ENCODE assay signal across 8 cellular contexts in the genomic region with DNA sequence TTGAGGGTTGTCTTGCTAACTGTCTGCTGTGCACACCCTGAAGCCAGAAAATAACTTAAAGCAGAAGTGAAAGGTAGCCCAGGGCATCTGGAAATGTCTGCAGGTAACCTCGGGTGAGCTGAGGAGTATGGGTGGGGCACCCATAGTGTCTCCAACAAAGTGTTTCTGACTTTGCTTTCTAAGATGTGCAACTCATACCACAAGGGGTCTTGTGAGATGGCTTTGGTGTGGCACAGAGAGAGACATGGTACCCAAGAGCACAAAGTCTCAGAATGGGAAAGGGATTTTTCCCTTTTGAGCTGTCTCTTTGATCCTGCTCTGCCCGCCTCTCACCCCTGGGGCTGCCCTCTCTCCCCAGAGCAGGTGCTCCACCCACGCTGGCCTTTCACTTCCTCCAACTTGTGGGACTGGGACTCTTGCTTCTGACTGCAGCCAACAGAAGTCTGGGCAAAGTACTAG. TPM values are rescaled to one million over a fixed set of nuclear protein-coding genes. Genes with fewer than 3 reads are reported as not detected.
DNase-seq lines count a peak whose midpoint lies in the region; ATAC-seq, FAIRE-seq and TF ChIP-seq lines count a peak whose summit lies in the region.

No MANE protein-coding gene starts in this region.

- DNase-seq in stimulated activated naive CD4-positive, alpha-beta T cell treated with Interleukin-2 at 50 U/mL for 16 hours (lab: John Stamatoyannopoulos, UW): peak; percentile 2
- no peak for DNase-seq in stimulated activated naive CD4-positive, alpha-beta T cell (lab: John Stamatoyannopoulos, UW)
- DNase-seq in SKM-1 treated with dmso at 0.1 percent for 144 hours (lab: John Stamatoyannopoulos, UW; ENCODE audit: unreplicated experiment) (peak; percentile 18), left colon (peak; percentile 80 to 85), frontal cortex (ENCODE audit: low spot score in 2 of 2) (no peak), D721Med (ENCODE audit: insufficient read length, low spot score) (no peak), NCI-H1694 (lab: John Stamatoyannopoulos, UW) (no peak)

- FAIRE-seq in frontal cortex (lab: Jason Lieb, UNC) (no peak), D721Med (lab: Jason Lieb, UNC) (no peak)

- ATAC-seq in HG02970 (IDR thresholded peaks at IDR 0.05; ENCODE audit: low FRiP score, unreplicated experiment) (peak; percentile 81), left colon (peak; percentile 97)

- intact Hi-C loops in left colon (cut with DNase I, micrococcal nuclease): no loop called here

- TF ChIP-seq CTCF in D721Med (IDR thresholded peaks at IDR 0.05; ENCODE audit: insufficient read depth, missing control alignments): no peak

RNA-seq across cellular contexts. Expression of a gene that starts 6.9 kb away (rescaled TPM):
- 10 to 100 TPM; 68.6 to 73.7 TPM for total RNA-seq in left colon
- total RNA-seq in frontal cortex: 167 TPM

RNA-seq across cellular contexts. Expression of a gene that starts 9.0 kb away (rescaled TPM):
- total RNA-seq in left colon: 1 to 10 TPM; 5.0 to 6.1 TPM
- 0.41 TPM for total RNA-seq in frontal cortex

Comparison
In these comparisons a context has a peak if more than half of its experiments do, and no peak if none do; other contexts are left out.
1. DNase-seq: peak in stimulated activated naive CD4-positive, alpha-beta T cell treated with Interleukin-2 at 50 U/mL for 16 hours (single experiment), SKM-1 treated with dmso at 0.1 percent for 144 hours (single experiment) and left colon (2 of 2); none in stimulated activated naive CD4-positive, alpha-beta T cell (0 of 6), frontal cortex (0 of 2), D721Med (single experiment) and NCI-H1694 (single experiment).